Comparison of ENCODE assay signal across 8 cellular contexts in genomic region chr2:201182650-201183372, GRCh38. TPM values are rescaled to one million over a fixed set of nuclear protein-coding genes. Genes with fewer than 3 reads are reported as not detected.
DNase-seq lines count a peak whose midpoint lies in the region; ATAC-seq and TF ChIP-seq lines count a peak whose summit lies in the region.

Gene CASP10 (plus strand): TSS chr2:201183141. CDS start chr2:201185778, 2,637 bp downstream.

- H3K36me3 Mint-ChIP-seq in CD8-positive, alpha-beta memory T cell: peaks cover 0 to 20% (median 3%) of the 10 kb centered on the region in 3 donors

- no peaks in the 10 kb centered on the region for H3K9me3 ChIP-seq in CD8-positive, alpha-beta memory T cell (ENCODE audit: low read length)
- no peaks in the 10 kb centered on the region for H3K9me3 ChIP-seq in Peyer's patch

- no peaks in the 10 kb centered on the region for H3K27me3 Mint-ChIP-seq in CD8-positive, alpha-beta memory T cell

- peak within 1 kb of the TSS; percentile 76 to 97 (median 92) for H3K27ac Mint-ChIP-seq in CD8-positive, alpha-beta memory T cell

- H3K9me3 Mint-ChIP-seq in CD8-positive, alpha-beta memory T cell: no peaks in the 10 kb centered on the region

- POLR2A ChIA-PET in CD8-positive, alpha-beta memory T cell (lab: Charles Lee): interaction anchor here (0.6 to 1.7 kb wide), 12 partner anchors 8 to 470 kb away, joined by 3 to 21 read pairs (median 4); partner anchors contain the start of genes CFLAR, CLK1 and NIF3L1

- CTCF ChIA-PET in CD8-positive, alpha-beta memory T cell (lab: Charles Lee): interaction anchor here (1.0 to 3.3 kb wide), 18 partner anchors 9 to 281 kb away, joined by 3 to 74 read pairs (median 4); partner anchors contain the start of genes ORC2, STRADB and TRAK2

- peak; percentile 84 for ATAC-seq in GM19023 (IDR thresholded peaks at IDR 0.05; ENCODE audit: unreplicated experiment)
- ATAC-seq in HG03175 (IDR thresholded peaks at IDR 0.05; ENCODE audit: unreplicated experiment): peak; percentile 70
- ATAC-seq in HG02970 (IDR thresholded peaks at IDR 0.05; ENCODE audit: low FRiP score, unreplicated experiment): no peak

- H3K27ac ChIP-seq in CD8-positive, alpha-beta memory T cell (ENCODE audit: low read depth, low read length): peak within 1 kb of the TSS; percentile 81
- peak within 1 kb of the TSS; percentile 54 to 77 (median 66) for H3K27ac ChIP-seq in Peyer's patch

- peak; percentile 27 to 95 (median 70) for TF ChIP-seq CTCF in Peyer's patch (IDR thresholded peaks at IDR 0.05)

- peaks cover 44 to 50% (median 49%) of the 10 kb centered on the region in 3 donors for H3K4me1 Mint-ChIP-seq in CD8-positive, alpha-beta memory T cell

- H3K4me1 ChIP-seq in CD8-positive, alpha-beta memory T cell (ENCODE audit: insufficient read depth, low read length): peaks cover 23% of the 10 kb centered on the region
- peaks cover 0 to 27% (median 0%) of the 10 kb centered on the region in 4 donors for H3K4me1 ChIP-seq in Peyer's patch

- H3K36me3 ChIP-seq in CD8-positive, alpha-beta memory T cell (ENCODE audit: insufficient read depth, low read length): no peaks in the 10 kb centered on the region
- peaks cover 0 to 4% (median 0%) of the 10 kb centered on the region in 3 donors for H3K36me3 ChIP-seq in Peyer's patch

- peak in 3 of 5 donors; percentile 22 to 79 (median 60) for DNase-seq in CD8-positive, alpha-beta memory T cell
- DNase-seq in Peyer's patch: no peak
- DNase-seq in dermis microvascular lymphatic vessel endothelial cell (ENCODE audit: low read depth in 2 of 2): peak; percentile 80 to 91
- DNase-seq in medulla oblongata (ENCODE audit: extremely low spot score): peak; percentile 71
- DNase-seq in NCI-H146 treated with DMSO at 0.1 percent for 48 hours (lab: John Stamatoyannopoulos, UW; ENCODE audit: unreplicated experiment): no peak

- H3K4me3 ChIP-seq in CD8-positive, alpha-beta memory T cell (ENCODE audit: low read length): peak within 1 kb of the TSS; percentile 93
- H3K4me3 ChIP-seq in Peyer's patch: peak within 1 kb of the TSS; percentile 39 to 64 (median 54)

- H3K4me3 Mint-ChIP-seq in CD8-positive, alpha-beta memory T cell: peak within 1 kb of the TSS; percentile 88 to 97 (median 92)

- H3K27me3 ChIP-seq in CD8-positive, alpha-beta memory T cell (ENCODE audit: insufficient read depth, low read length, poor library complexity, severe bottlenecking): no peaks in the 10 kb centered on the region
- H3K27me3 ChIP-seq in Peyer's patch: no peaks in the 10 kb centered on the region

- peak; percentile 81 to 85 for TF ChIP-seq POLR2A in Peyer's patch (IDR thresholded peaks at IDR 0.05)

RNA-seq across cellular contexts. Expression of gene CASP10, which starts in this region (rescaled TPM):
- total RNA-seq in CD8-positive, alpha-beta memory T cell: 1 to 10 TPM; 6.7 to 7.3 TPM
- 8.1 TPM for polyA plus RNA-seq in CD8-positive, alpha-beta memory T cell
- total RNA-seq in Peyer's patch (10 to 100 TPM; 38.2 to 71.1 (median 46.2) TPM), dermis microvascular lymphatic vessel endothelial cell (40.7 and 46.2 TPM in 2 replicates)

Comparison
In these comparisons a context has a peak if more than half of its experiments do, and no peak if none do; other contexts are left out.
1. DNase-seq: peak in CD8-positive, alpha-beta memory T cell (3 of 5), dermis microvascular lymphatic vessel endothelial cell (2 of 2) and medulla oblongata (single experiment); none in Peyer's patch (0 of 3) and NCI-H146 treated with DMSO at 0.1 percent for 48 hours (single experiment).